Comparison of ENCODE assay signal across 15 cellular contexts in the genomic region with DNA sequence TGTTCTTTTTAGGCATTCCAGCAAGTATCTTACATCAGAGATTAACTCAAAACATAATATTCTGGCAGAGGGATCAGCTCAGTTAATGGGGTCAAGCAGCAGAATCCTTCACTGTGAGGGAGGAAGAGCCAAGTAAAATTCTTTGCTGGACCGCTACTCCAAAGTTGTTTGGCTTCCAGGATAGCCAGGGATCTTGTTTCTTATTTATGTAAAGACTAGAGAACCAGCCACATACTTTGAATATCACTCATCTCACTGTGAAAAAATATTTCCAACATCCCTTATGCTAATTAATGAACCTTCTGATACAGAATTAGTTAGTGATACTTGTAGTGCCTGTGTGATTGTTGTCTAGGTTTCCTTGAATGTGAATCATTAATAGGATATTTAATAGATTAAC.
DNase-seq lines count a peak whose midpoint lies in the region; ATAC-seq and TF ChIP-seq lines count a peak whose summit lies in the region.
"Had no signal": no experiment of that assay in that cellular context is flagged by ENCODE, and none has a peak within 500 bp of the region (broad histone marks: within the 10 kb centered on the region; RNA-seq: fewer than 3 reads in every experiment).

No MANE protein-coding gene starts in this region.

- ATAC-seq in GM21367 (IDR thresholded peaks at IDR 0.05; ENCODE audit: unreplicated experiment) (no peak), GM21360 (IDR thresholded peaks at IDR 0.05; ENCODE audit: unreplicated experiment) (no peak)
- ATAC-seq: activated naive CD4-positive, alpha-beta T cell treated with anti-CD3 and anti-CD28 coated beads, Interleukin-2, amount 50 U/mL, for 72 hours; stimulated activated naive CD8-positive, alpha-beta T cell treated with anti-CD3 and anti-CD28 coated beads, Interleukin-15, amount 100 ng/mL, for 72 hours had no signal

- DNase-seq in ACHN (peak; percentile 41), fibroblast of gingiva (ENCODE audit: low read depth) (peak; percentile 88), kidney glomerular epithelial cell (lab: John Stamatoyannopoulos, UW) (peak; percentile 82), HAP-1 (ENCODE audit: low spot score in 2 of 2) (no peak), D341Med (ENCODE audit: low spot score) (no peak)
- DNase-seq: activated CD4-positive, alpha-beta T cell treated with anti-CD3 and anti-CD28 coated beads for 4 hours; central memory CD4-positive, alpha-beta T cell; endodermal cell; GDM1; stimulated activated naive CD8-positive, alpha-beta T cell treated with anti-CD3 and anti-CD28 coated beads, Interleukin-15, amount 100 ng/mL, for 72 hours; T1000 had no signal

- H3K4me1 ChIP-seq in HAP-1, result peaks cover 22% of the 10 kb centered on the region

- no peaks in the 10 kb centered on the region for H3K27me3 ChIP-seq in HAP-1 (ENCODE audit: low read depth)

- in situ Hi-C loops in ACHN (cut with HindIII; ENCODE audit: low pct_ligation_motif_present, low pct_unique_long_range_greater_than_20kb, low sequenced_read_pairs) (no loop called here), HAP-1 (cut with MboI; ENCODE audit: low sequenced_read_pairs) (no loop called here)

- no peak overlapping the region for H3K4me3 ChIP-seq in HAP-1

- no peaks in the 10 kb centered on the region for H3K36me3 ChIP-seq in HAP-1 (replicated peaks)

- no peak for TF ChIP-seq EP300 in Ishikawa (IDR thresholded peaks at IDR 0.05; ENCODE audit: borderline replicate concordance)

- no peaks in the 10 kb centered on the region for H3K9me3 ChIP-seq in HAP-1

- no peak for TF ChIP-seq RAD21 in Ishikawa (IDR thresholded peaks at IDR 0.05; ENCODE audit: low read depth)

TF ChIP-seq in Ishikawa, 13 proteins besides CTCF, POLR2A, EP300 and RAD21:
- TF ChIP-seq, protein P1, sequence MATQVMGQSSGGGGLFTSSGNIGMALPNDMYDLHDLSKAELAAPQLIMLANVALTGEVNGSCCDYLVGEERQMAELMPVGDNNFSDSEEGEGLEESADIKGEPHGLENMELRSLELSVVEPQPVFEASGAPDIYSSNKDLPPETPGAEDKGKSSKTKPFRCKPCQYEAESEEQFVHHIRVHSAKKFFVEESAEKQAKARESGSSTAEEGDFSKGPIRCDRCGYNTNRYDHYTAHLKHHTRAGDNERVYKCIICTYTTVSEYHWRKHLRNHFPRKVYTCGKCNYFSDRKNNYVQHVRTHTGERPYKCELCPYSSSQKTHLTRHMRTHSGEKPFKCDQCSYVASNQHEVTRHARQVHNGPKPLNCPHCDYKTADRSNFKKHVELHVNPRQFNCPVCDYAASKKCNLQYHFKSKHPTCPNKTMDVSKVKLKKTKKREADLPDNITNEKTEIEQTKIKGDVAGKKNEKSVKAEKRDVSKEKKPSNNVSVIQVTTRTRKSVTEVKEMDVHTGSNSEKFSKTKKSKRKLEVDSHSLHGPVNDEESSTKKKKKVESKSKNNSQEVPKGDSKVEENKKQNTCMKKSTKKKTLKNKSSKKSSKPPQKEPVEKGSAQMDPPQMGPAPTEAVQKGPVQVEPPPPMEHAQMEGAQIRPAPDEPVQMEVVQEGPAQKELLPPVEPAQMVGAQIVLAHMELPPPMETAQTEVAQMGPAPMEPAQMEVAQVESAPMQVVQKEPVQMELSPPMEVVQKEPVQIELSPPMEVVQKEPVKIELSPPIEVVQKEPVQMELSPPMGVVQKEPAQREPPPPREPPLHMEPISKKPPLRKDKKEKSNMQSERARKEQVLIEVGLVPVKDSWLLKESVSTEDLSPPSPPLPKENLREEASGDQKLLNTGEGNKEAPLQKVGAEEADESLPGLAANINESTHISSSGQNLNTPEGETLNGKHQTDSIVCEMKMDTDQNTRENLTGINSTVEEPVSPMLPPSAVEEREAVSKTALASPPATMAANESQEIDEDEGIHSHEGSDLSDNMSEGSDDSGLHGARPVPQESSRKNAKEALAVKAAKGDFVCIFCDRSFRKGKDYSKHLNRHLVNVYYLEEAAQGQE (IDR thresholded peaks at IDR 0.05; ENCODE audit: low read depth), result 0 out of 2 replicates have a peak, but pooled peaks have one; percentile 8
- TF ChIP-seq MAX (IDR thresholded peaks at IDR 0.05), result no peak

Comparison
In these comparisons a context has a peak if more than half of its experiments do, and no peak if none do; other contexts are left out.
1. DNase-seq: peak in ACHN (single experiment), fibroblast of gingiva (single experiment) and kidney glomerular epithelial cell (single experiment); none in HAP-1 (0 of 2) and D341Med (single experiment).